1 cellular context compared by ENCODE assay signal in genomic region chr1:6579374-6580118, GRCh38.
TF ChIP-seq lines count a peak whose summit lies in the region.

TSS of gene ZBTB48 (plus strand) at chr1:6579994. CDS start at chr1:6580610, 616 bp downstream.

TF ChIP-seq in GM12878, 131 proteins besides CTCF, POLR2A, EP300 and RAD21 (continued from another document and continues in another):
- TF ChIP-seq RELB (IDR thresholded peaks at IDR 0.05; ENCODE audit: low read depth) (no peak), E4F1 (IDR thresholded peaks at IDR 0.05; ENCODE audit: borderline replicate concordance, partially characterized antibody) (no peak), RFX5 (IDR thresholded peaks at IDR 0.05; ENCODE audit: low read depth, low read length) (peak; percentile 59; the same call in 1 of the 2 replicates), RUNX3 (IDR thresholded peaks at IDR 0.05; ENCODE audit: low read length) (no peak), ZNF384 (IDR thresholded peaks at IDR 0.05; ENCODE audit: borderline replicate concordance, low read depth, low read length) (no peak), CBFB (IDR thresholded peaks at IDR 0.05; ENCODE audit: low read depth) (no peak), PRDM15 (CRISPR knock-in tag; IDR thresholded peaks at IDR 0.05) (no peak), CBX5 (IDR thresholded peaks at IDR 0.05; ENCODE audit: low read depth) (no peak), SREBF2 (IDR thresholded peaks at IDR 0.05; ENCODE audit: low read length) (no peak), EED (IDR thresholded peaks at IDR 0.05; ENCODE audit: low read depth) (no peak), FOS (IDR thresholded peaks at IDR 0.05; ENCODE audit: borderline replicate concordance, extremely low read depth, insufficient read length) (no peak), JUND (IDR thresholded peaks at IDR 0.05; ENCODE audit: low read depth, low read length) (no peak), STAT3 (IDR thresholded peaks at IDR 0.05; ENCODE audit: low read depth, low read length) (no peak), SP1 (IDR thresholded peaks at IDR 0.05; ENCODE audit: low read depth, low read length) (peak; percentile 79), POLR2AphosphoS5 (IDR thresholded peaks at IDR 0.05; ENCODE audit: low read length) (peak; percentile 93), KAT2A (conservative IDR thresholded peaks at IDR 0.05; ENCODE audit: control insufficient read depth, low read depth, low read length) (no peak), CREB1 (IDR thresholded peaks at IDR 0.05; ENCODE audit: low read depth) (peak; percentile 93), ZNF217 (IDR thresholded peaks at IDR 0.05) (no peak), IRF3 (IDR thresholded peaks at IDR 0.05) (no peak), SRF (IDR thresholded peaks at IDR 0.05; ENCODE audit: low read depth in 2 of 2, low read length in 2 of 2) (0 out of 4 replicates have a peak, but pooled peaks of 1 of the 2 experiments have one; percentile 1), E2F8 (IDR thresholded peaks at IDR 0.05; ENCODE audit: low read depth, partially characterized antibody) (no peak), NFXL1 (IDR thresholded peaks at IDR 0.05; ENCODE audit: borderline replicate concordance) (no peak), BMI1 (IDR thresholded peaks at IDR 0.05; ENCODE audit: borderline replicate concordance) (peak; percentile 99), ATF7 (IDR thresholded peaks at IDR 0.05; ENCODE audit: low read depth) (no peak), EZH2 (IDR thresholded peaks at IDR 0.05; ENCODE audit: borderline replicate concordance, control insufficient read depth, low read depth, low read length) (no peak), BHLHE40 (IDR thresholded peaks at IDR 0.05; ENCODE audit: borderline replicate concordance in 1 of 2, low read depth in 2 of 2, low read length in 1 of 2) (peak; percentile 68 to 89; a peak in 3 of 4 replicates), RB1 (IDR thresholded peaks at IDR 0.05; ENCODE audit: borderline replicate concordance) (no peak), WRNIP1 (IDR thresholded peaks at IDR 0.05; ENCODE audit: borderline replicate concordance, low read depth, low read length) (no peak), IRF5 (IDR thresholded peaks at IDR 0.05; ENCODE audit: borderline replicate concordance) (no peak), HDAC6 (IDR thresholded peaks at IDR 0.05; ENCODE audit: unreplicated experiment) (no peak), POLR2AphosphoS2 (IDR thresholded peaks at IDR 0.05; ENCODE audit: low read depth, low read length) (peak; percentile 96), MTA3 (IDR thresholded peaks at IDR 0.05; ENCODE audit: borderline replicate concordance, low read length) (no peak), ZZZ3 (IDR thresholded peaks at IDR 0.05; ENCODE audit: control insufficient read depth, insufficient read length, low read depth) (no peak), YBX1 (IDR thresholded peaks at IDR 0.05) (no peak), LARP7 (IDR thresholded peaks at IDR 0.05) (no peak), TBL1XR1 (IDR thresholded peaks at IDR 0.05; ENCODE audit: low read depth, low read length) (peak; percentile 25; the same call in 1 of the 2 replicates), RCOR1 (conservative IDR thresholded peaks at IDR 0.05; ENCODE audit: low read depth, low read length) (no peak), ATF2 (IDR thresholded peaks at IDR 0.05; ENCODE audit: low read length) (no peak), ZBTB33 (IDR thresholded peaks at IDR 0.05) (peak; percentile 68; the same call in 1 of the 2 replicates), PAX5 (IDR thresholded peaks at IDR 0.05; ENCODE audit: borderline replicate concordance, low read depth, low read length) (no peak), NFIC (IDR thresholded peaks at IDR 0.05; ENCODE audit: low read depth, low read length) (no peak), CBX3 (IDR thresholded peaks at IDR 0.05; ENCODE audit: borderline replicate concordance, low read depth) (no peak), CHD1 (IDR thresholded peaks at IDR 0.05; ENCODE audit: low read depth, low read length) (no peak), CHD4 (IDR thresholded peaks at IDR 0.05) (no peak)
